27 cellular contexts compared by ENCODE assay signal in the genomic region with DNA sequence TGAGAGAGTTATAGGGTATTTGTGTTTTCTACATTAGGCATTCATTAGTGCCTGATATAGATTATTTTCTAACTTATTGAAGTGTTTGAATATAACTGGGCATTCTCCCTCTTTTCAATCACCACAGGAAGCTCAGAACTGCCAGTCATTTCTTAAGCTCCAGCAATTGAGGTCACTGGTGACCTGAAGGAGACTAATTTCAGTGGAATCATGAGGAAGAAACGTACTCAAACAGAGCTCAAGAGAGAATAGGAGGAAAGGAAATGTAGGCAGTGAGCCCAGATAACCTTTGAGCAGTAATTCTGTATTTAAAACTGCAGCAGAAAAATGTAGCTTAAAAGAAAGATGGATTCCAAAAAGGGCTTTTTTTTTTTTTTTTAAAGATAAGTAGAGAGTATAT.
"Had no signal": no experiment of that assay in that cellular context is flagged by ENCODE, and none has a peak within 500 bp of the region (broad histone marks: within the 10 kb centered on the region; RNA-seq: fewer than 3 reads in every experiment).

No MANE protein-coding gene starts in this region.

- H3K4me3 Mint-ChIP-seq: natural killer cell treated with Interleukin-12 subunit alpha and Interleukin-12 subunit beta and Interleukin-15 and Interleukin-18, amount 100 ng/mL, for 72 hours; nephron progenitor cell; neural crest cell; stimulated activated effector memory CD8-positive, alpha-beta T cell treated with anti-CD3 and anti-CD28 coated beads, Interleukin-12 subunit alpha, Interleukin-12 subunit beta, amount 100 ng/mL, for 72 hours; stimulated activated naive B cell treated with anti-CD40 and anti-IgM and Interleukin-4, amounts not matched to agents 10 μg/mL and 1 μg/mL and 100 μg/mL, for 72 hours; stimulated activated naive CD8-positive, alpha-beta T cell treated with anti-CD3 and anti-CD28 coated beads, Interleukin-15, Interleukin-2, amounts not matched to agents 100 ng/mL and 50 ng/mL, for 24 hours had no signal

- ATAC-seq: natural killer cell treated with Interleukin-12 subunit alpha and Interleukin-12 subunit beta and Interleukin-15 and Interleukin-18, amount 100 ng/mL, for 72 hours; pancreas; right cardiac atrium; right lobe of liver; stimulated activated effector memory CD8-positive, alpha-beta T cell treated with anti-CD3 and anti-CD28 coated beads, Interleukin-12 subunit alpha, Interleukin-12 subunit beta, amount 100 ng/mL, for 72 hours; stimulated activated naive B cell treated with anti-CD40 and anti-IgM and Interleukin-4, amounts not matched to agents 10 μg/mL and 1 μg/mL and 100 μg/mL, for 72 hours had no signal

- H3K4me1 ChIP-seq: pancreas, prostate gland, right lobe of liver, sigmoid colon, stomach, thyroid gland, upper lobe of left lung, vagina had no signal

- H3K36me3 Mint-ChIP-seq: stimulated activated effector memory CD8-positive, alpha-beta T cell treated with anti-CD3 and anti-CD28 coated beads, Interleukin-12 subunit alpha, Interleukin-12 subunit beta, amount 100 ng/mL, for 72 hours; stimulated activated naive B cell treated with anti-CD40 and anti-IgM and Interleukin-4, amounts not matched to agents 10 μg/mL and 1 μg/mL and 100 μg/mL, for 72 hours had no signal

- H3K27ac Mint-ChIP-seq: natural killer cell treated with Interleukin-12 subunit alpha and Interleukin-12 subunit beta and Interleukin-15 and Interleukin-18, amount 100 ng/mL, for 72 hours; nephron progenitor cell; stimulated activated effector memory CD8-positive, alpha-beta T cell treated with anti-CD3 and anti-CD28 coated beads, Interleukin-12 subunit alpha, Interleukin-12 subunit beta, amount 100 ng/mL, for 72 hours; stimulated activated naive B cell treated with anti-CD40 and anti-IgM and Interleukin-4, amounts not matched to agents 10 μg/mL and 1 μg/mL and 100 μg/mL, for 72 hours; stimulated activated naive CD8-positive, alpha-beta T cell treated with anti-CD3 and anti-CD28 coated beads, Interleukin-15, Interleukin-2, amounts not matched to agents 100 ng/mL and 50 ng/mL, for 24 hours had no signal

- DNase-seq: nephron progenitor cell; nucleus accumbens; pancreas; right cardiac atrium; right lobe of liver; sigmoid colon; small intestine; stimulated activated CD4-positive, alpha-beta T cell treated with anti-CD3 and anti-CD28 coated beads, Interleukin-15, amount 100 ng/mL, for 24 hours; stimulated activated CD4-positive, alpha-beta T cell treated with anti-CD3 and anti-CD28 coated beads, Interleukin-2, amount 100 ng/mL, for 24 hours; stimulated activated CD4-positive, alpha-beta T cell treated with anti-CD3 and anti-CD28 coated beads, Interleukin-2, amount 100 ng/mL, for 48 hours; stimulated activated CD4-positive, alpha-beta T cell treated with anti-CD3 and anti-CD28 coated beads, Interleukin-4, amount 100 ng/mL, for 24 hours; stimulated activated naive B cell treated with anti-CD40 and anti-IgM and Interleukin-4, amounts not matched to agents 10 μg/mL and 1 μg/mL and 100 μg/mL, for 72 hours; stimulated activated naive CD4-positive, alpha-beta T cell treated with Interleukin-2 at 50 U/mL for 16 hours; stomach; thyroid gland; trophoblast cell; upper lobe of left lung had no signal

- H3K4me1 Mint-ChIP-seq: nephron progenitor cell; neural crest cell; stimulated activated effector memory CD8-positive, alpha-beta T cell treated with anti-CD3 and anti-CD28 coated beads, Interleukin-12 subunit alpha, Interleukin-12 subunit beta, amount 100 ng/mL, for 72 hours; stimulated activated naive B cell treated with anti-CD40 and anti-IgM and Interleukin-4, amounts not matched to agents 10 μg/mL and 1 μg/mL and 100 μg/mL, for 72 hours had no signal

- H3K9me3 Mint-ChIP-seq: nephron progenitor cell, neural crest cell had no signal

- H3K36me3 ChIP-seq: neutrophil, pancreas, prostate gland, right lobe of liver, sigmoid colon, stomach, thoracic aorta, thyroid gland, tibial nerve, upper lobe of left lung, vagina had no signal

- H3K27me3 ChIP-seq: neutrophil, pancreas, right lobe of liver, sigmoid colon, stomach, thyroid gland, tibial nerve, upper lobe of left lung, vagina had no signal

- H3K27ac ChIP-seq: neutrophil, pancreas, prostate gland, right lobe of liver, sigmoid colon, stomach, thoracic aorta, thyroid gland, tibial nerve, upper lobe of left lung, vagina had no signal

- FAIRE-seq: pancreas, small intestine, urothelium cell line had no signal

- H3K4me3 ChIP-seq: pancreas, prostate gland, right lobe of liver, sigmoid colon, stomach, thoracic aorta, thyroid gland, tibial nerve, upper lobe of left lung, vagina had no signal

- H3K27me3 Mint-ChIP-seq: natural killer cell treated with Interleukin-12 subunit alpha and Interleukin-12 subunit beta and Interleukin-15 and Interleukin-18, amount 100 ng/mL, for 72 hours; stimulated activated naive B cell treated with anti-CD40 and anti-IgM and Interleukin-4, amounts not matched to agents 10 μg/mL and 1 μg/mL and 100 μg/mL, for 72 hours; stimulated activated naive CD8-positive, alpha-beta T cell treated with anti-CD3 and anti-CD28 coated beads, Interleukin-15, Interleukin-2, amounts not matched to agents 100 ng/mL and 50 ng/mL, for 24 hours had no signal
